In the genomic region with DNA sequence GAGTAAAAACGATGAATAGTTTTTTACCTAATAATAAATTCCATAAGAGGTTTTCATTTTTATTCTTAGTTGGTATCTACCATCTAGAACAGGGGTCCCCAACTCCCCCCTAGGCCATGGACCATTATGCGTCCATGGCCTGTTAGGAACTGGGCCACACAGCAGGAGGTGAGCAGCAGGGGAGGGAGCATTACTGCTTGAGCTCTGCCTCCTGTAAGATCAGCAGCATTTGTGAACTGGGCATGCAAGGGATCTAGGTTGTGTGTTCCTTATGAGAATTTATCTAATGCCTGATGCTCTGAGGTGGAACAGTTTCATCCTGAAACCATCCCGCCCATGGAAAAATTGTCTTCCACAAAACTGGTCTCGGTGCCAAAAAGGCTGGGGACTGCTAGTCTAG, we compare ENCODE assay signal across 25 cellular contexts. TPM values are rescaled to one million over a fixed set of nuclear protein-coding genes. Genes with fewer than 3 reads are reported as not detected.
DNase-seq lines count a peak whose midpoint lies in the region; ATAC-seq and TF ChIP-seq lines count a peak whose summit lies in the region.
"Had no signal": no experiment of that assay in that cellular context is flagged by ENCODE, and none has a peak within 500 bp of the region (broad histone marks: within the 10 kb centered on the region; RNA-seq: fewer than 3 reads in every experiment).

No MANE protein-coding gene starts in this region.

- H3K27me3 ChIP-seq in CD4-positive, alpha-beta memory T cell (ENCODE audit: insufficient read depth, low read length): no peaks in the 10 kb centered on the region
- no peaks in the 10 kb centered on the region for H3K27me3 ChIP-seq in iPS-20b (ENCODE audit: insufficient read depth, low read length)
- H3K27me3 ChIP-seq: adrenal gland, SJSA1, upper lobe of right lung had no signal

- H3K36me3 ChIP-seq in CD4-positive, alpha-beta memory T cell (ENCODE audit: insufficient read depth, low read length): peaks cover 4% of the 10 kb centered on the region
- peaks cover 13 to 27% of the 10 kb centered on the region in 2 experiments; a peak in 2 of 3 replicates for H3K36me3 ChIP-seq in HEK293 (ENCODE audit: control insufficient read depth in 2 of 2, insufficient read depth in 1 of 2, low read length in 2 of 2)
- peaks cover 34% of the 10 kb centered on the region for H3K36me3 ChIP-seq in iPS-20b (ENCODE audit: insufficient read depth, low read depth, low read length)

- ATAC-seq in esophagus mucosa: no peak
- ATAC-seq: psoas muscle, T-helper 17 cell, upper lobe of right lung had no signal

- no peaks in the 10 kb centered on the region for H3K27me3 Mint-ChIP-seq in CD4-positive, alpha-beta memory T cell
- H3K27me3 Mint-ChIP-seq: memory B cell, T-helper 17 cell had no signal

- no peak overlapping the region for H3K4me3 ChIP-seq in CD4-positive, alpha-beta memory T cell (ENCODE audit: low read length in 2 of 2)
- H3K4me3 ChIP-seq in HEK293 (ENCODE audit: low read depth, low read length) (no peak overlapping the region), iPS-20b (ENCODE audit: low read length) (peak overlapping the region; percentile 42; the same call in 1 of the 2 replicates)
- H3K4me3 ChIP-seq: adrenal gland, PC-9, psoas muscle, SJSA1, skin epidermis, upper lobe of right lung had no signal

- peaks cover 12 to 28% of the 10 kb centered on the region in 2 donors for H3K36me3 Mint-ChIP-seq in CD4-positive, alpha-beta memory T cell

- H3K9me3 Mint-ChIP-seq in CD4-positive, alpha-beta memory T cell: no peaks in the 10 kb centered on the region
- H3K9me3 Mint-ChIP-seq: activated T-helper 1 cell treated with anti-CD3 and anti-CD28 coated beads, Interleukin-12 subunit alpha, Interleukin-12 subunit beta, Interleukin-2, Interleukin-4 antibody, amounts not matched to agents 30 ng/mL and 10 ng/mL and 1 ng/mL, durations not matched to agents 14 hours and 24 hours and 36 hours; memory B cell had no signal

- intact Hi-C loops in CD4-positive, alpha-beta memory T cell (cut with micrococcal nuclease): no loop called here

- H3K27ac Mint-ChIP-seq in CD4-positive, alpha-beta memory T cell: peak overlapping the region in 4 of 7 donors; percentile 24 to 77 (median 46)
- H3K27ac Mint-ChIP-seq: activated T-helper 1 cell treated with anti-CD3 and anti-CD28 coated beads, Interleukin-12 subunit alpha, Interleukin-12 subunit beta, Interleukin-2, Interleukin-4 antibody, amounts not matched to agents 30 ng/mL and 10 ng/mL and 1 ng/mL, durations not matched to agents 14 hours and 24 hours and 36 hours; memory B cell; nephron progenitor cell; T-helper 17 cell had no signal

- TF ChIP-seq CTCF in HEK293 (tag by site-specific recombination; IDR thresholded peaks at IDR 0.05): no peak

- no peaks in the 10 kb centered on the region for H3K9me3 ChIP-seq in CD4-positive, alpha-beta memory T cell (ENCODE audit: control insufficient read depth in 1 of 2, low read length in 2 of 2)
- H3K9me3 ChIP-seq in HEK293 (ENCODE audit: control insufficient read depth, insufficient read depth, low read depth, low read length) (no peaks in the 10 kb centered on the region), iPS-20b (ENCODE audit: insufficient read depth, low read depth, low read length) (no peaks in the 10 kb centered on the region)
- H3K9me3 ChIP-seq: adrenal gland, psoas muscle, SJSA1, upper lobe of right lung had no signal

- no peak overlapping the region for H3K27ac ChIP-seq in CD4-positive, alpha-beta memory T cell (ENCODE audit: low read depth, low read length)
- H3K27ac ChIP-seq in HEK293 (ENCODE audit: extremely low read depth, low read depth, low read length) (no peak overlapping the region), iPS-20b (ENCODE audit: low read length) (no peak overlapping the region)
- H3K27ac ChIP-seq: adrenal gland, PC-9, SJSA1, skin epidermis, upper lobe of right lung, WERI-Rb-1 had no signal

- H3K4me1 Mint-ChIP-seq in CD4-positive, alpha-beta memory T cell: peaks cover 31 to 67% (median 54%) of the 10 kb centered on the region in 4 donors

- no peak for DNase-seq in CD4-positive, alpha-beta memory T cell
- no peak for DNase-seq in HuH-7 (ENCODE audit: low spot score)
- DNase-seq in COLO668 (lab: John Stamatoyannopoulos, UW; ENCODE audit: unreplicated experiment): no peak
- DNase-seq: activated CD8-positive, alpha-beta memory T cell treated with anti-CD3 and anti-CD28 coated beads for 24 hours; adrenal gland; Calu3; EL; erythroblast; NCI-H1694; NCI-H2227 treated with DMSO at 0.1 percent for 48 hours; NCI-H82; nephron progenitor cell; PC-9; psoas muscle; stimulated activated CD4-positive, alpha-beta T cell treated with anti-CD3 and anti-CD28 coated beads, Interleukin-2, amount 100 ng/mL, for 48 hours; T-helper 17 cell; upper lobe of right lung; WERI-Rb-1 had no signal

- CTCF ChIA-PET in CD4-positive, alpha-beta memory T cell (lab: Charles Lee; ENCODE audit: partially characterized antibody): no interaction called here
- CTCF ChIA-PET in HEK293 (lab: Yijun Ruan, JAX): no interaction called here

- peaks cover 66% of the 10 kb centered on the region for H3K4me1 ChIP-seq in CD4-positive, alpha-beta memory T cell (ENCODE audit: insufficient read depth, low read length)
- no peaks in the 10 kb centered on the region; the same call in 1 of the 2 replicates for H3K4me1 ChIP-seq in HEK293 (ENCODE audit: control insufficient read depth, insufficient read depth, low read length)
- peaks cover 11% of the 10 kb centered on the region; the same call in 1 of the 2 replicates for H3K4me1 ChIP-seq in iPS-20b (ENCODE audit: insufficient read depth, low read length)

- no peak overlapping the region for H3K9ac ChIP-seq in iPS-20b (ENCODE audit: low read depth, low read length)

- POLR2A ChIA-PET in CD4-positive, alpha-beta memory T cell (lab: Charles Lee; ENCODE audit: partially characterized antibody): interaction anchor here (1.4 kb wide), 1 partner anchor 156 kb away, joined by 3 read pairs; no protein-coding TSS in a partner anchor
- POLR2A ChIA-PET in HEK293 (lab: Yijun Ruan, JAX): interaction anchor here (0.8 kb wide), 1 partner anchor 15 kb away, joined by 3 read pairs; a partner anchor contains a TSS

- peak overlapping the region in 2 of 8 donors; percentile 22 to 68 for H3K4me3 Mint-ChIP-seq in CD4-positive, alpha-beta memory T cell
- H3K4me3 Mint-ChIP-seq: activated T-helper 1 cell treated with anti-CD3 and anti-CD28 coated beads, Interleukin-12 subunit alpha, Interleukin-12 subunit beta, Interleukin-2, Interleukin-4 antibody, amounts not matched to agents 30 ng/mL and 10 ng/mL and 1 ng/mL, durations not matched to agents 14 hours and 24 hours and 36 hours; memory B cell; nephron progenitor cell; T-helper 17 cell had no signal

TF ChIP-seq in HEK293, 187 proteins besides CTCF, POLR2A, EP300 and RAD21 (continues in another document):
- TF ChIP-seq ZNF571 (tag by site-specific recombination; IDR thresholded peaks at IDR 0.05) (no peak), GLIS1 (tag by site-specific recombination; IDR thresholded peaks at IDR 0.05) (0 out of 2 replicates have a peak, but pooled peaks have one; percentile 30), ZNF214 (tag by site-specific recombination; IDR thresholded peaks at IDR 0.05; ENCODE audit: borderline replicate concordance) (no peak), ZNF747 (tag by site-specific recombination; IDR thresholded peaks at IDR 0.05) (no peak), KLF16 (tag by site-specific recombination; IDR thresholded peaks at IDR 0.05) (no peak), ZNF366 (tag by site-specific recombination; conservative IDR thresholded peaks at IDR 0.05) (no peak), BCL11B (tag by site-specific recombination; IDR thresholded peaks at IDR 0.05; ENCODE audit: low read depth) (no peak), ZNF112 (tag by site-specific recombination; IDR thresholded peaks at IDR 0.05) (no peak)
- TF ChIP-seq, protein P1, sequence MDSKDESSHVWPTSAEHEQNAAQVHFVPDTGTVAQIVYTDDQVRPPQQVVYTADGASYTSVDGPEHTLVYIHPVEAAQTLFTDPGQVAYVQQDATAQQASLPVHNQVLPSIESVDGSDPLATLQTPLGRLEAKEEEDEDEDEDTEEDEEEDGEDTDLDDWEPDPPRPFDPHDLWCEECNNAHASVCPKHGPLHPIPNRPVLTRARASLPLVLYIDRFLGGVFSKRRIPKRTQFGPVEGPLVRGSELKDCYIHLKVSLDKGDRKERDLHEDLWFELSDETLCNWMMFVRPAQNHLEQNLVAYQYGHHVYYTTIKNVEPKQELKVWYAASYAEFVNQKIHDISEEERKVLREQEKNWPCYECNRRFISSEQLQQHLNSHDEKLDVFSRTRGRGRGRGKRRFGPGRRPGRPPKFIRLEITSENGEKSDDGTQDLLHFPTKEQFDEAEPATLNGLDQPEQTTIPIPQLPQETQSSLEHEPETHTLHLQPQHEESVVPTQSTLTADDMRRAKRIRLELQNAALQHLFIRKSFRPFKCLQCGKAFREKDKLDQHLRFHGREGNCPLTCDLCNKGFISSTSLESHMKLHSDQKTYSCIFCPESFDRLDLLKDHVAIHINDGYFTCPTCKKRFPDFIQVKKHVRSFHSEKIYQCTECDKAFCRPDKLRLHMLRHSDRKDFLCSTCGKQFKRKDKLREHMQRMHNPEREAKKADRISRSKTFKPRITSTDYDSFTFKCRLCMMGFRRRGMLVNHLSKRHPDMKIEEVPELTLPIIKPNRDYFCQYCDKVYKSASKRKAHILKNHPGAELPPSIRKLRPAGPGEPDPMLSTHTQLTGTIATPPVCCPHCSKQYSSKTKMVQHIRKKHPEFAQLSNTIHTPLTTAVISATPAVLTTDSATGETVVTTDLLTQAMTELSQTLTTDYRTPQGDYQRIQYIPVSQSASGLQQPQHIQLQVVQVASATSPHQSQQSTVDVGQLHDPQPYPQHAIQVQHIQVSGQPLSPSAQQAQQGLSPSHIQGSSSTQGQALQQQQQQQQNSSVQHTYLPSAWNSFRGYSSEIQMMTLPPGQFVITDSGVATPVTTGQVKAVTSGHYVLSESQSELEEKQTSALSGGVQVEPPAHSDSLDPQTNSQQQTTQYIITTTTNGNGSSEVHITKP (tag by site-specific recombination; IDR thresholded peaks at IDR 0.05): 0 out of 2 replicates have a peak, but pooled peaks have one; percentile 13

RNA-seq across cellular contexts. Expression of a gene that starts 5.9 kb away (rescaled TPM):
- 100 to 1,000 TPM; 200 to 208 TPM for total RNA-seq in CD4-positive, alpha-beta memory T cell
- 10 to 100 TPM; 43.3 to 51.2 TPM for polyA plus RNA-seq in CD4-positive, alpha-beta memory T cell
- 45.8 TPM for total RNA-seq in esophagus mucosa

RNA-seq across cellular contexts. Expression of a gene that starts 15.4 kb away (rescaled TPM):
- 10 to 100 TPM; 40.8 to 44.2 TPM for total RNA-seq in CD4-positive, alpha-beta memory T cell
- polyA plus RNA-seq in CD4-positive, alpha-beta memory T cell: 10 to 100 TPM; 21.5 to 32.9 TPM
- total RNA-seq in esophagus mucosa: 63.1 TPM

RNA-seq across cellular contexts. Expression of a gene that starts 51.0 kb away (rescaled TPM):
- 100 to 1,000 TPM; 110 to 111 TPM for total RNA-seq in CD4-positive, alpha-beta memory T cell
- polyA plus RNA-seq in CD4-positive, alpha-beta memory T cell: 100 to 1,000 TPM; 213 to 306 TPM
- 172 TPM for total RNA-seq in esophagus mucosa

RNA-seq across cellular contexts. Expression of a gene that starts 51.7 kb away (rescaled TPM):
- 10 to 100 TPM; 36.7 to 47.9 TPM for total RNA-seq in CD4-positive, alpha-beta memory T cell
- 10 to 100 TPM; 22.4 to 26.6 TPM for polyA plus RNA-seq in CD4-positive, alpha-beta memory T cell
- 4.9 TPM for total RNA-seq in esophagus mucosa

RNA-seq across cellular contexts. Expression of a gene that starts 59.3 kb away (rescaled TPM):
- 10 to 100 TPM; 26.2 to 27.4 TPM for total RNA-seq in CD4-positive, alpha-beta memory T cell
- 10 to 100 TPM; 33.4 to 43.6 TPM for polyA plus RNA-seq in CD4-positive, alpha-beta memory T cell
- 26.0 TPM for total RNA-seq in esophagus mucosa
